14 cellular contexts compared by ENCODE assay signal in genomic region chr1:41493117-41493536, GRCh38. TPM values are rescaled to one million over a fixed set of nuclear protein-coding genes. Genes with fewer than 3 reads are reported as not detected.
A peak's percentile ranks its signal among the peaks of the same experiment; 100 is the strongest.
DNase-seq lines count a peak whose midpoint lies in the region; ATAC-seq, FAIRE-seq and TF ChIP-seq lines count a peak whose summit lies in the region.
"Had no signal": no experiment of that assay in that cellular context is flagged by ENCODE, and none has a peak within 500 bp of the region (broad histone marks: within the 10 kb centered on the region; RNA-seq: fewer than 3 reads in every experiment).

No MANE protein-coding gene starts in this region.

- H3K27ac ChIP-seq in AG04450 (ENCODE audit: low read depth, low read length), result peak overlapping the region; percentile 39
- no peak overlapping the region for H3K27ac ChIP-seq in colonic mucosa
- no peak overlapping the region for H3K27ac ChIP-seq in small intestine (ENCODE audit: low read depth in 1 of 2, low read length in 1 of 2)
- H3K27ac ChIP-seq: uterus had no signal

- intact Hi-C loops in colonic mucosa (cut with DNase I), result no loop called here

- no peaks in the 10 kb centered on the region for H3K36me3 ChIP-seq in colonic mucosa
- no peaks in the 10 kb centered on the region for H3K36me3 ChIP-seq in small intestine (ENCODE audit: control insufficient read depth in 2 of 2, insufficient read depth in 2 of 2, low read length in 2 of 2)
- H3K36me3 ChIP-seq: uterus had no signal

- TF ChIP-seq CTCF in AG04450 (IDR thresholded peaks at IDR 0.05; ENCODE audit: low read depth, low read length) (no peak), colonic mucosa (IDR thresholded peaks at IDR 0.05) (no peak)

- H3K27ac Mint-ChIP-seq in activated naive CD8-positive, alpha-beta T cell treated with anti-CD3 and anti-CD28 coated beads for 36 hours, result no peak overlapping the region

- H3K36me3 Mint-ChIP-seq in activated naive CD8-positive, alpha-beta T cell treated with anti-CD3 and anti-CD28 coated beads for 36 hours, result no peaks in the 10 kb centered on the region

- peaks cover 35% of the 10 kb centered on the region for H3K27me3 Mint-ChIP-seq in activated naive CD8-positive, alpha-beta T cell treated with anti-CD3 and anti-CD28 coated beads for 36 hours

- no peak overlapping the region for H3K4me3 Mint-ChIP-seq in activated naive CD8-positive, alpha-beta T cell treated with anti-CD3 and anti-CD28 coated beads for 36 hours

- DNase-seq in AG04450 (ENCODE audit: low read depth, low spot score) (peak; percentile 65), HCEC 1CT (peak; percentile 91), hepatic stellate cell (ENCODE audit: low spot score) (peak; percentile 79), GM19239 (ENCODE audit: insufficient read length, low spot score) (no peak), colonic mucosa (no peak), small intestine (no peak)
- peak; percentile 25 for DNase-seq in activated naive CD8-positive, alpha-beta T cell treated with anti-CD3 and anti-CD28 coated beads for 36 hours
- DNase-seq: activated CD8-positive, alpha-beta memory T cell treated with anti-CD3 and anti-CD28 coated beads, Interleukin-2, amount 50 U/mL, for 4 hours; NCI-H1092 treated with DMSO at 0.1 percent for 48 hours; stimulated activated CD4-positive, alpha-beta T cell treated with anti-CD3 and anti-CD28 coated beads, Interleukin-2, amount 100 ng/mL, for 48 hours had no signal

- H3K9me3 ChIP-seq in AG04450 (ENCODE audit: control insufficient read depth, insufficient read depth, low read length) (no peaks in the 10 kb centered on the region; the same call in 1 of the 2 replicates), colonic mucosa (no peaks in the 10 kb centered on the region), small intestine (ENCODE audit: control insufficient read depth, low read depth) (no peaks in the 10 kb centered on the region)
- H3K9me3 ChIP-seq: uterus had no signal

- no peak overlapping the region for H3K9ac ChIP-seq in colonic mucosa (ENCODE audit: low read depth in 2 of 2, low read length in 2 of 2)

- no peaks in the 10 kb centered on the region for H3K9me3 Mint-ChIP-seq in activated naive CD8-positive, alpha-beta T cell treated with anti-CD3 and anti-CD28 coated beads for 36 hours

- H3K4me1 ChIP-seq in colonic mucosa (peaks cover 6% of the 10 kb centered on the region), small intestine (ENCODE audit: control insufficient read depth in 2 of 2, insufficient read depth in 1 of 2, low read depth in 1 of 2, low read length in 1 of 2) (peaks cover 3% of the 10 kb centered on the region in 2 donors)

- ATAC-seq in HG02938 (IDR thresholded peaks at IDR 0.05; ENCODE audit: unreplicated experiment), result no peak

- CTCF ChIA-PET in AG04450 (lab: Charles Lee), result interaction anchor here (0.7 to 1.8 kb wide), 4 partner anchors 8 to 252 kb away, joined by 3 to 6 read pairs (median 4); no protein-coding TSS in a partner anchor

- H3K27me3 ChIP-seq in AG04450 (ENCODE audit: control insufficient read depth, insufficient read depth, low read length), result no peaks in the 10 kb centered on the region
- no peaks in the 10 kb centered on the region for H3K27me3 ChIP-seq in colonic mucosa
- H3K27me3 ChIP-seq in small intestine (ENCODE audit: control insufficient read depth in 2 of 2, insufficient read depth in 2 of 2, low read length in 2 of 2), result no peaks in the 10 kb centered on the region
- H3K27me3 ChIP-seq: uterus had no signal

- FAIRE-seq in GM19239 (lab: Jason Lieb, UNC) (no peak), small intestine (lab: Jason Lieb, UNC) (no peak)
- FAIRE-seq: endometrium had no signal

- POLR2A ChIA-PET in AG04450 (lab: Yijun Ruan, JAX), result interaction anchor here (0.7 kb wide), 1 partner anchor 9 kb away, joined by 3 read pairs; no protein-coding TSS in a partner anchor

- 49 to 78% (median 78%) methylated on average over 5 of the region's 5 CpGs for WGBS in small intestine, 3 donors

- H3K4me3 ChIP-seq in AG04450 (ENCODE audit: low read depth, low read length) (no peak overlapping the region), colonic mucosa (no peak overlapping the region), small intestine (ENCODE audit: low read depth in 1 of 2, low read length in 2 of 2) (no peak overlapping the region)
- H3K4me3 ChIP-seq: uterus had no signal

- H3K4me1 Mint-ChIP-seq in activated naive CD8-positive, alpha-beta T cell treated with anti-CD3 and anti-CD28 coated beads for 36 hours, result peaks cover 6% of the 10 kb centered on the region

RNA-seq across cellular contexts. Expression of gene EDN2, which starts 8.6 kb away (rescaled TPM):
- polyA plus RNA-seq in AG04450 (2011; rRNA removed) (0.19 and 0.21 TPM in 2 replicates), small intestine (10 to 100 TPM in 2 of 3 donors, 1 to 10 TPM in 1; 5.5 to 22.8 (median 13.5) TPM)
- polyA minus RNA-seq in AG04450 (2011; rRNA and poly(A)+ RNA removed), result not detected in 2 replicates
- not detected for total RNA-seq in activated naive CD8-positive, alpha-beta T cell treated with anti-CD3 and anti-CD28 coated beads for 36 hours
- total RNA-seq in colonic mucosa, result 10 to 100 TPM in 1 of 2 donors, 1 to 10 TPM in 1; 3.3 to 13.5 TPM
- total RNA-seq: mesenteric fat pad had no signal

Comparison
In these comparisons a context has a peak if more than half of its experiments do, and no peak if none do; other contexts are left out.
1. DNase-seq: peak in AG04450 (single experiment), HCEC 1CT (single experiment), activated naive CD8-positive, alpha-beta T cell treated with anti-CD3 and anti-CD28 coated beads for 36 hours (single experiment) and hepatic stellate cell (single experiment); none in GM19239 (single experiment), colonic mucosa (single experiment) and small intestine (single experiment).